ENCODE assay signal across 27 cellular contexts in the genomic region with DNA sequence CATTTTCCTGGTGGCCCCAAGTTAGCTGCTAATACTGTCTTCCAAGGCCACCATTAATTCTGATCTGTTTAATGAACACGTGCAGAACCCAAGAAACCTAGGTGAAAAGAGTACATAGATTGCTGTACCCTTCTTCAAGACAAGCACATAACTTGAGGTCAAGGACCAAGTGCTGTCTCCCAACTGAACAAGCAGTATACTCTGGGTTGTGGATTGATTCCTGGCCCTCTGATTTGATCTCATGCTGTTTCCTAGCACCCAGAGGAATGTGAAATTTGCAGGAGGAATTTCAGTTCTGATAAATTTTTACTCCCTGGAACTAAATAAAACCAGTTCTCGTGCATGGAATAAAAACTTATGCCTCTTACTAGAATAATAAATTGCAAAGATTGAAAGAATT.
DNase-seq lines count a peak whose midpoint lies in the region; ATAC-seq and TF ChIP-seq lines count a peak whose summit lies in the region.
"Had no signal": no experiment of that assay in that cellular context is flagged by ENCODE, and none has a peak within 500 bp of the region (broad histone marks: within the 10 kb centered on the region; RNA-seq: fewer than 3 reads in every experiment).

No MANE protein-coding gene starts in this region.

- no peaks in the 10 kb centered on the region for H3K36me3 Mint-ChIP-seq in CD8-positive, alpha-beta T cell
- H3K36me3 Mint-ChIP-seq: activated naive CD8-positive, alpha-beta T cell treated with anti-CD3 and anti-CD28 coated beads for 36 hours; CD4-positive, CD25-positive, alpha-beta regulatory T cell had no signal

- no peaks in the 10 kb centered on the region for H3K79me2 ChIP-seq in SK-N-SH (ENCODE audit: insufficient read depth)

- CTCF ChIA-PET in SK-N-SH (lab: Yijun Ruan, JAX), result interaction anchor here (0.7 to 1.5 kb wide), 3 partner anchors 18 to 137 kb away, joined by 3 to 5 read pairs (median 5); no protein-coding TSS in a partner anchor
- CTCF ChIA-PET in CD8-positive, alpha-beta T cell (lab: Charles Lee), result no interaction called here

- no peak for TF ChIP-seq EP300 in SK-N-SH (IDR thresholded peaks at IDR 0.05; ENCODE audit: borderline replicate concordance in 1 of 2, low read depth in 1 of 2, low read length in 1 of 2)

- no peaks in the 10 kb centered on the region for H3K4me1 Mint-ChIP-seq in CD8-positive, alpha-beta T cell (ENCODE audit: low read depth)
- H3K4me1 Mint-ChIP-seq: activated naive CD8-positive, alpha-beta T cell treated with anti-CD3 and anti-CD28 coated beads for 36 hours; stimulated activated memory B cell treated with anti-CD40 and anti-IgM and Interleukin-4, amounts not matched to agents 10 μg/mL and 1 μg/mL and 100 μg/mL, for 72 hours had no signal

- H3K27me3 ChIP-seq in SK-N-SH (ENCODE audit: insufficient read depth) (no peaks in the 10 kb centered on the region), uterus (no peaks in the 10 kb centered on the region)
- H3K27me3 ChIP-seq in CD8-positive, alpha-beta T cell (ENCODE audit: insufficient read depth, low read length), result no peaks in the 10 kb centered on the region

- no peak for TF ChIP-seq CTCF in SK-N-SH (IDR thresholded peaks at IDR 0.05)
- TF ChIP-seq CTCF in uterus (IDR thresholded peaks at IDR 0.05), result no peak
- no peak for TF ChIP-seq CTCF in CD8-positive, alpha-beta T cell (IDR thresholded peaks at IDR 0.05)

- no peak for TF ChIP-seq RAD21 in SK-N-SH (IDR thresholded peaks at IDR 0.05; ENCODE audit: low read length)

- peaks cover 0 to 6% of the 10 kb centered on the region in 2 experiments for H3K36me3 ChIP-seq in SK-N-SH (replicated peaks in 1 of 2; ENCODE audit: control insufficient read depth in 1 of 2, insufficient read depth in 2 of 2, low read length in 1 of 2)
- no peaks in the 10 kb centered on the region for H3K36me3 ChIP-seq in mesodermal cell (ENCODE audit: control insufficient read depth, insufficient read depth, low read length)
- H3K36me3 ChIP-seq in uterus, result no peaks in the 10 kb centered on the region
- H3K36me3 ChIP-seq in CD8-positive, alpha-beta T cell (ENCODE audit: insufficient read depth, low read length), result no peaks in the 10 kb centered on the region

- no peak overlapping the region for H3K4me3 Mint-ChIP-seq in CD8-positive, alpha-beta T cell
- H3K4me3 Mint-ChIP-seq: activated CD8-positive, alpha-beta T cell treated with anti-CD3 and anti-CD28 coated beads for 36 hours; activated naive CD8-positive, alpha-beta T cell treated with anti-CD3 and anti-CD28 coated beads for 36 hours; CD4-positive, CD25-positive, alpha-beta regulatory T cell; stimulated activated memory B cell treated with anti-CD40 and anti-IgM and Interleukin-4, amounts not matched to agents 10 μg/mL and 1 μg/mL and 100 μg/mL, for 72 hours had no signal

- H3F3A ChIP-seq in SK-N-SH (replicated peaks; ENCODE audit: insufficient read depth), result peaks cover 4% of the 10 kb centered on the region

- H3K27me3 Mint-ChIP-seq in CD8-positive, alpha-beta T cell (ENCODE audit: low read depth), result no peaks in the 10 kb centered on the region
- H3K27me3 Mint-ChIP-seq: stimulated activated memory B cell treated with anti-CD40 and anti-IgM and Interleukin-4, amounts not matched to agents 10 μg/mL and 1 μg/mL and 100 μg/mL, for 72 hours had no signal

- no peaks in the 10 kb centered on the region for H3K9me3 Mint-ChIP-seq in CD8-positive, alpha-beta T cell
- H3K9me3 Mint-ChIP-seq: activated CD8-positive, alpha-beta T cell treated with anti-CD3 and anti-CD28 coated beads for 36 hours; activated naive CD8-positive, alpha-beta T cell treated with anti-CD3 and anti-CD28 coated beads for 36 hours; stimulated activated memory B cell treated with anti-CD40 and anti-IgM and Interleukin-4, amounts not matched to agents 10 μg/mL and 1 μg/mL and 100 μg/mL, for 72 hours had no signal

- no peak overlapping the region for H3K4me2 ChIP-seq in SK-N-SH

- no peaks in the 10 kb centered on the region for H4K20me1 ChIP-seq in SK-N-SH (ENCODE audit: insufficient read depth)

- H3K9me3 ChIP-seq in SK-N-SH, result no peaks in the 10 kb centered on the region
- no peaks in the 10 kb centered on the region for H3K9me3 ChIP-seq in mesodermal cell (ENCODE audit: control insufficient read depth, low read length)
- no peaks in the 10 kb centered on the region for H3K9me3 ChIP-seq in uterus
- no peaks in the 10 kb centered on the region for H3K9me3 ChIP-seq in CD8-positive, alpha-beta T cell (ENCODE audit: low read length)

- H3K27ac Mint-ChIP-seq in CD8-positive, alpha-beta T cell, result no peak overlapping the region
- H3K27ac Mint-ChIP-seq: activated CD8-positive, alpha-beta T cell treated with anti-CD3 and anti-CD28 coated beads for 36 hours; activated naive CD8-positive, alpha-beta T cell treated with anti-CD3 and anti-CD28 coated beads for 36 hours; CD4-positive, CD25-positive, alpha-beta regulatory T cell; stimulated activated memory B cell treated with anti-CD40 and anti-IgM and Interleukin-4, amounts not matched to agents 10 μg/mL and 1 μg/mL and 100 μg/mL, for 72 hours had no signal

- no peaks in the 10 kb centered on the region for H3K9me2 ChIP-seq in SK-N-SH

- WGBS in SK-N-SH (ENCODE audit: low lambda C conversion rate), result 97% methylated on average over 2 of the region's 2 CpGs
- WGBS in mesodermal cell (ENCODE audit: insufficient coverage in 2 of 2), 2 experiments, result 63% methylated on average over 1 of the region's 2 CpGs; no CpG with 5 or more reads in 1 of the 2 experiments

- peak overlapping the region; percentile 89; the same call in 1 of the 2 replicates for H2AFZ ChIP-seq in SK-N-SH (ENCODE audit: low read depth)

- peaks cover 0 to 12% of the 10 kb centered on the region in 2 experiments; a peak in 2 of 4 replicates for H3K4me1 ChIP-seq in SK-N-SH (ENCODE audit: control insufficient read depth in 1 of 2, insufficient read depth in 2 of 2, low read depth in 1 of 2, low read length in 1 of 2)
- H3K4me1 ChIP-seq in mesodermal cell (ENCODE audit: control insufficient read depth, insufficient read depth, low read length, poor library complexity, severe bottlenecking), result peaks cover 7% of the 10 kb centered on the region
- H3K4me1 ChIP-seq in uterus, result no peaks in the 10 kb centered on the region
- no peaks in the 10 kb centered on the region for H3K4me1 ChIP-seq in CD8-positive, alpha-beta T cell (ENCODE audit: insufficient read depth, low read length)

- no peak for TF ChIP-seq POLR2A in uterus (IDR thresholded peaks at IDR 0.05)

- DNase-seq in SK-N-SH (no peak), left cardiac atrium (no peak), uterus (no peak), ecto neural progenitor cell (ENCODE audit: low spot score) (no peak)
- no peak for DNase-seq in CD8-positive, alpha-beta T cell
- DNase-seq: activated CD4-positive, CD25-positive, alpha-beta regulatory T cell; activated effector memory CD4-positive, alpha-beta T cell treated with Interleukin-2 at 50 U/mL for 16 hours; activated naive CD8-positive, alpha-beta T cell treated with anti-CD3 and anti-CD28 coated beads for 36 hours; activated T-cell treated with anti-CD3 and anti-CD28 coated beads for 4 hours; cerebellar nuclear complex; EL; foreskin fibroblast; hypothalamus; MM.1S; NCI-H1417; NCI-H2107; NCI-H446 treated with DMSO at 0.1 percent for 48 hours; nucleus accumbens; stimulated activated CD4-positive, alpha-beta T cell treated with anti-CD3 and anti-CD28 coated beads, Interleukin-4, amount 100 ng/mL, for 1 hour had no signal

- ATAC-seq in SK-N-SH treated with all-trans-retinoic acid at 6 μM for 48 hours (no peak), left cardiac atrium (peak; percentile 39 to 56), GM21381 (IDR thresholded peaks at IDR 0.05; ENCODE audit: unreplicated experiment) (no peak)
- no peak for ATAC-seq in CD8-positive, alpha-beta T cell
- ATAC-seq: activated CD8-positive, alpha-beta T cell treated with anti-CD3 and anti-CD28 coated beads for 36 hours; HCT116; stimulated activated memory B cell treated with anti-CD40 and anti-IgM and Interleukin-4, amounts not matched to agents 10 μg/mL and 1 μg/mL and 100 μg/mL, for 72 hours had no signal

- POLR2A ChIA-PET in SK-N-SH (lab: Yijun Ruan, JAX), result interaction anchor here (0.5 to 0.7 kb wide), 3 partner anchors 14 to 257 kb away, joined by 3 read pairs; no protein-coding TSS in a partner anchor
- POLR2A ChIA-PET in CD8-positive, alpha-beta T cell (lab: Charles Lee), result no interaction called here

- H3K27ac ChIP-seq in SK-N-SH (ENCODE audit: low read depth in 2 of 2, low read length in 1 of 2) (peak overlapping the region; percentile 62 to 94; a peak in 3 of 4 replicates), mesodermal cell (ENCODE audit: low read depth, low read length, severe bottlenecking) (peak overlapping the region; percentile 16), uterus (peak overlapping the region; percentile 61 to 75)
- H3K27ac ChIP-seq in CD8-positive, alpha-beta T cell (ENCODE audit: low read depth, low read length), result no peak overlapping the region
- H3K27ac ChIP-seq: 22Rv1 had no signal

- no peak overlapping the region for H3K4me3 ChIP-seq in SK-N-SH (ENCODE audit: low read depth in 2 of 2, low read length in 1 of 2)
- H3K4me3 ChIP-seq in mesodermal cell (ENCODE audit: extremely low read depth, insufficient read depth, low read length, poor library complexity, severe bottlenecking), result no peak overlapping the region
- H3K4me3 ChIP-seq in uterus, result no peak overlapping the region
- no peak overlapping the region for H3K4me3 ChIP-seq in CD8-positive, alpha-beta T cell (ENCODE audit: low read depth, low read length)

- H3K9ac ChIP-seq in SK-N-SH, result no peak overlapping the region

- intact Hi-C loops in left cardiac atrium (cut with DNase I), result no loop called here
- intact Hi-C loops in uterus (cut with DNase I; ENCODE audit: low total_unique reads), result no loop called here
- intact Hi-C loops in CD8-positive, alpha-beta T cell (cut with DNase I, micrococcal nuclease), result no loop called here

TF ChIP-seq in SK-N-SH treated with all-trans-retinoic acid at 6 μM for 48 hours, 23 proteins besides CTCF, POLR2A, EP300 and RAD21:
- no peak for TF ChIP-seq TOX (CRISPR knock-in tag; IDR thresholded peaks at IDR 0.05; ENCODE audit: borderline replicate concordance)
- no peak for TF ChIP-seq CSRNP3 (CRISPR knock-in tag; IDR thresholded peaks at IDR 0.05)
- TF ChIP-seq ZNF8 (CRISPR knock-in tag; IDR thresholded peaks at IDR 0.05), result no peak
- no peak for TF ChIP-seq TCF4 (CRISPR knock-in tag; IDR thresholded peaks at IDR 0.05; ENCODE audit: borderline replicate concordance)

Comparison
In these comparisons a context has a peak if more than half of its experiments do, and no peak if none do; other contexts are left out.
1. ATAC-seq: peak in left cardiac atrium (2 of 2); none in SK-N-SH treated with all-trans-retinoic acid at 6 μM for 48 hours (single experiment), CD8-positive, alpha-beta T cell (single experiment) and GM21381 (single experiment).